Comparison of ENCODE assay signal across 15 cellular contexts in the genomic region with DNA sequence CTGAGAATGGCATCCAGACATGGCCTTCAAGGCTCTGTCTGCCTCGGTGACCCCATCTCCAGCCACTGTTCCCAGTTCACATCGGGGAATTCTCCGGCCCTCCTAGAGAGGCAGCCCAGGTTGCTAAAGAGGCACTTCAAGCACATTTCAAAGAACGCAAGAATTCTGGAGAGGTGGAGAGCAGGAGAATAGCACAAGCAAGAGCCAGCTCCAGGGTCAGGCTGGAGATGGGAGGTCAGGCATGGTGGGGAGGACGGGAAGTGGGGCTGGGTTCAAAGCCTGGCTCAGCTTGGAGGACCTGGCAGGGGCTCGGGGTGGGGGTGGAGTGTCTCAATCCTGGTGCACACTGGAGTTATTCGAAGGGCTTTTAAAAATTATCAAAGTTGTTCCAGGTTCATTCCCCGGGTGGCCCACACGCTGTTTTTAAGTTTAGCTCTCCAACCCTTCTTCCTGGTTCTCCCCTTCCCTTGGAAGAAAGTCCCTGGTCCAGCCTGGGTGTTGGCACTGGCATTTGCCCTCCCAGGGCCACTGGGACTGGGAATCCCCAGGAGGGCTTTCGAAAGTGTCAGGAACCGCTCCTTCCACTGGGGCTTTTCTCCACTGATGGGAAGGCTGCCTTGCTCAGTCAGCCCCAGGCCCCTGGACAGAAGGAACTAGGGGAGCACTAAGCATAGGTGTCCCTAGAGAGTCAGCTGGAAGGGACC. TPM values are rescaled to one million over a fixed set of nuclear protein-coding genes. Genes with fewer than 3 reads are reported as not detected.
A peak's percentile ranks its signal among the peaks of the same experiment; 100 is the strongest.
DNase-seq lines count a peak whose midpoint lies in the region; ATAC-seq and TF ChIP-seq lines count a peak whose summit lies in the region.
"Had no signal": no experiment of that assay in that cellular context is flagged by ENCODE, and none has a peak within 500 bp of the region (broad histone marks: within the 10 kb centered on the region; RNA-seq: fewer than 3 reads in every experiment).

No MANE protein-coding gene starts in this region.

- in situ Hi-C loops in transverse colon (cut with MboI; ENCODE audit: low pct_ligation_motif_present in 1 of 4, low pct_unique_long_range_greater_than_20kb in 1 of 4, low sequenced_read_pairs in 3 of 4), result no loop called here

- no peak for TF ChIP-seq CTCF in heart right ventricle (IDR thresholded peaks at IDR 0.05)
- no peak for TF ChIP-seq CTCF in adrenal gland (IDR thresholded peaks at IDR 0.05)
- TF ChIP-seq CTCF in transverse colon (IDR thresholded peaks at IDR 0.05), result no peak

- 69 to 76% methylated on average over 11 of the region's 11 CpGs for WGBS in heart right ventricle, 2 donors
- 70 to 78% (median 74%) methylated on average over 11 of the region's 11 CpGs for WGBS in adrenal gland, 4 donors
- WGBS in mesodermal cell (ENCODE audit: insufficient coverage in 2 of 2), 2 experiments, result 93 to 94% methylated on average over 9 to 11 of the region's 11 CpGs
- WGBS in transverse colon (ENCODE audit: low coverage in 1 of 2), 2 donors, result 76 to 87% methylated on average over 3 to 11 of the region's 11 CpGs

- H3K4me3 ChIP-seq in heart right ventricle (no peak overlapping the region), adrenal gland (no peak overlapping the region), mesodermal cell (ENCODE audit: extremely low read depth, insufficient read depth, low read length, poor library complexity, severe bottlenecking) (no peak overlapping the region), transverse colon (no peak overlapping the region)
- H3K4me3 ChIP-seq: HAP-1, prostate gland, uterus had no signal

- no peak for TF ChIP-seq EP300 in transverse colon (IDR thresholded peaks at IDR 0.05; ENCODE audit: low read depth)

- ATAC-seq in heart right ventricle, result no peak
- ATAC-seq in GM18520 (IDR thresholded peaks at IDR 0.05; ENCODE audit: unreplicated experiment), result no peak
- no peak for ATAC-seq in GM21447 (IDR thresholded peaks at IDR 0.05; ENCODE audit: unreplicated experiment)
- ATAC-seq in HG02885 (IDR thresholded peaks at IDR 0.05; ENCODE audit: poor library complexity, unreplicated experiment), result no peak

- H3K27me3 ChIP-seq in heart right ventricle (no peaks in the 10 kb centered on the region), adrenal gland (no peaks in the 10 kb centered on the region), transverse colon (no peaks in the 10 kb centered on the region)
- H3K27me3 ChIP-seq: uterus had no signal

- TF ChIP-seq POLR2A in adrenal gland (IDR thresholded peaks at IDR 0.05) (no peak), transverse colon (IDR thresholded peaks at IDR 0.05) (no peak)

- H3K27ac ChIP-seq in heart right ventricle (peak overlapping the region in 5 of 10 donors; percentile 30 to 95 (median 86)), adrenal gland (peak overlapping the region in 3 of 5 donors; percentile 19 to 90 (median 34)), mesodermal cell (ENCODE audit: low read depth, low read length, severe bottlenecking) (peak overlapping the region; percentile 64), transverse colon (peak overlapping the region in 2 of 4 donors; percentile 88 to 90)
- H3K27ac ChIP-seq: prostate gland, uterus had no signal

- intact Hi-C loops in cardiac septum (cut with DNase I) (no loop called here), heart right ventricle (cut with DNase I) (no loop called here), adrenal gland (cut with DNase I) (no loop called here), transverse colon (cut with DNase I; ENCODE audit: low total_unique reads) (no loop called here)

- DNase-seq in cardiac septum (ENCODE audit: low spot score) (peak; percentile 67), heart right ventricle (no peak), adrenal gland (no peak), transverse colon (peak; percentile 6)
- DNase-seq: activated CD8-positive, alpha-beta memory T cell treated with anti-CD3 and anti-CD28 coated beads, Interleukin-2, amount 50 U/mL, for 48 hours; cerebellar nuclear complex; KG1; NCI-H2081 treated with DMSO at 0.1 percent for 48 hours had no signal

- H3K9me3 ChIP-seq in heart right ventricle (no peaks in the 10 kb centered on the region), adrenal gland (replicated peaks in 1 of 3) (no peaks in the 10 kb centered on the region), mesodermal cell (ENCODE audit: control insufficient read depth, low read length) (no peaks in the 10 kb centered on the region), transverse colon (no peaks in the 10 kb centered on the region)
- H3K9me3 ChIP-seq: HAP-1, prostate gland, uterus had no signal

- H3K4me1 ChIP-seq in heart right ventricle, result peaks cover 10 to 87% (median 57%) of the 10 kb centered on the region in 9 donors
- H3K4me1 ChIP-seq in adrenal gland (replicated peaks in 1 of 2), result peaks cover 8 to 59% of the 10 kb centered on the region in 2 donors
- peaks cover 58% of the 10 kb centered on the region for H3K4me1 ChIP-seq in mesodermal cell (ENCODE audit: control insufficient read depth, insufficient read depth, low read length, poor library complexity, severe bottlenecking)
- H3K4me1 ChIP-seq in transverse colon, result peaks cover 28 to 78% (median 60%) of the 10 kb centered on the region in 4 donors
- H3K4me1 ChIP-seq: HAP-1 had no signal

- H3K36me3 ChIP-seq in heart right ventricle (no peaks in the 10 kb centered on the region), adrenal gland (replicated peaks in 1 of 2) (no peaks in the 10 kb centered on the region), mesodermal cell (ENCODE audit: control insufficient read depth, insufficient read depth, low read length) (no peaks in the 10 kb centered on the region), transverse colon (no peaks in the 10 kb centered on the region)
- H3K36me3 ChIP-seq: HAP-1, prostate gland, uterus had no signal

RNA-seq across cellular contexts. Expression of a gene that starts 35.8 kb away (rescaled TPM):
- total RNA-seq in cardiac septum (3.9 TPM), heart right ventricle (10 to 100 TPM in 1 of 10 donors, 1 to 10 TPM in 9; 2.8 to 19.8 (median 3.9) TPM), adrenal gland (10 to 100 TPM in 7 of 8 donors, 1 to 10 TPM in 1; 4.1 to 23.1 (median 15.5) TPM), transverse colon (10 to 100 TPM; 27.3 to 43.4 (median 35.6) TPM)
- polyA plus RNA-seq in heart right ventricle (10 to 100 TPM in 1 of 2 donors, 1 to 10 TPM in 1; 3.3 to 11.0 TPM), adrenal gland (10 to 100 TPM in 2 of 3 donors, 1 to 10 TPM in 1; 7.4 to 59.0 (median 32.2) TPM)
- polyA plus RNA-seq in mesodermal cell (2013, experiment 1 of 2), result 32.7 TPM
- 29.2 TPM for polyA plus RNA-seq in mesodermal cell (2013, experiment 2 of 2)

Comparison
In these comparisons a context has a peak if more than half of its experiments do, and no peak if none do; other contexts are left out.
1. DNase-seq: peak in cardiac septum (single experiment) and transverse colon (single experiment); none in heart right ventricle (0 of 2) and adrenal gland (0 of 7).